ENCODE assay signal across 23 cellular contexts in genomic region chr17:36566081-36566480, GRCh38. TPM values are rescaled to one million over a fixed set of nuclear protein-coding genes. Genes with fewer than 3 reads are reported as not detected.
A peak's percentile ranks its signal among the peaks of the same experiment; 100 is the strongest.
DNase-seq lines count a peak whose midpoint lies in the region; ATAC-seq and TF ChIP-seq lines count a peak whose summit lies in the region.
"Had no signal": no experiment of that assay in that cellular context is flagged by ENCODE, and none has a peak within 500 bp of the region (broad histone marks: within the 10 kb centered on the region; RNA-seq: fewer than 3 reads in every experiment).

No MANE protein-coding gene starts in this region.

- H3K4me1 ChIP-seq in breast epithelium, result no peaks in the 10 kb centered on the region
- H3K4me1 ChIP-seq: BLaER1, Caco-2 had no signal

- H3K4me3 Mint-ChIP-seq in MCF 10A (ENCODE audit: unreplicated experiment) (no peak overlapping the region), glutamatergic neuron (ENCODE audit: unreplicated experiment) (no peak overlapping the region)
- H3K4me3 Mint-ChIP-seq in activated naive CD8-positive, alpha-beta T cell treated with anti-CD3 and anti-CD28 coated beads, Interleukin-2, amount 50 U/mL, for 24 hours, result no peak overlapping the region
- no peak overlapping the region for H3K4me3 Mint-ChIP-seq in stimulated activated effector memory CD8-positive, alpha-beta T cell treated with anti-CD3 and anti-CD28 coated beads, Interleukin-12 subunit alpha, Interleukin-12 subunit beta, amount 100 ng/mL, for 72 hours
- H3K4me3 Mint-ChIP-seq: CD4-positive, alpha-beta T cell had no signal

- H3K27me3 ChIP-seq in breast epithelium, result no peaks in the 10 kb centered on the region
- H3K27me3 ChIP-seq: BLaER1 had no signal

- no peaks in the 10 kb centered on the region for H3K36me3 ChIP-seq in breast epithelium

- POLR2A ChIA-PET in MCF 10A (lab: Yijun Ruan, JAX), result interaction anchor here (0.8 to 2.0 kb wide), 3 partner anchors 14 to 20 kb away, joined by 3 to 11 read pairs (median 5); no protein-coding TSS in a partner anchor

- no peak for ATAC-seq in activated naive CD8-positive, alpha-beta T cell treated with anti-CD3 and anti-CD28 coated beads, Interleukin-2, amount 50 U/mL, for 24 hours
- no peak for ATAC-seq in stimulated activated effector memory CD8-positive, alpha-beta T cell treated with anti-CD3 and anti-CD28 coated beads, Interleukin-12 subunit alpha, Interleukin-12 subunit beta, amount 100 ng/mL, for 72 hours
- ATAC-seq in GM21619 (IDR thresholded peaks at IDR 0.05; ENCODE audit: unreplicated experiment), result no peak
- ATAC-seq: HCT116 had no signal

- H3K4me1 Mint-ChIP-seq in MCF 10A (ENCODE audit: insufficient read depth, unreplicated experiment), result no peaks in the 10 kb centered on the region
- H3K4me1 Mint-ChIP-seq in activated naive CD8-positive, alpha-beta T cell treated with anti-CD3 and anti-CD28 coated beads, Interleukin-2, amount 50 U/mL, for 24 hours, result peaks cover 10% of the 10 kb centered on the region
- peaks cover 11% of the 10 kb centered on the region for H3K4me1 Mint-ChIP-seq in glutamatergic neuron (ENCODE audit: low read depth, unreplicated experiment)
- peaks cover 12% of the 10 kb centered on the region for H3K4me1 Mint-ChIP-seq in stimulated activated effector memory CD8-positive, alpha-beta T cell treated with anti-CD3 and anti-CD28 coated beads, Interleukin-12 subunit alpha, Interleukin-12 subunit beta, amount 100 ng/mL, for 72 hours

- H3K27ac Mint-ChIP-seq in MCF 10A (ENCODE audit: low read depth, unreplicated experiment) (peak overlapping the region; percentile 59), glutamatergic neuron (ENCODE audit: unreplicated experiment) (peak overlapping the region; percentile 20)
- peak overlapping the region; percentile 50 for H3K27ac Mint-ChIP-seq in activated naive CD8-positive, alpha-beta T cell treated with anti-CD3 and anti-CD28 coated beads, Interleukin-2, amount 50 U/mL, for 24 hours
- no peak overlapping the region for H3K27ac Mint-ChIP-seq in stimulated activated effector memory CD8-positive, alpha-beta T cell treated with anti-CD3 and anti-CD28 coated beads, Interleukin-12 subunit alpha, Interleukin-12 subunit beta, amount 100 ng/mL, for 72 hours
- H3K27ac Mint-ChIP-seq: CD4-positive, alpha-beta T cell had no signal

- TF ChIP-seq CTCF in MCF 10A (IDR thresholded peaks at IDR 0.05; ENCODE audit: unreplicated experiment) (no peak), breast epithelium (IDR thresholded peaks at IDR 0.05) (no peak), glutamatergic neuron (IDR thresholded peaks at IDR 0.05; ENCODE audit: partially characterized antibody, unreplicated experiment) (no peak)

- H3K27ac ChIP-seq in breast epithelium, result no peak overlapping the region
- H3K27ac ChIP-seq: BLaER1, RWPE1 had no signal

- H3K9me3 Mint-ChIP-seq in MCF 10A (ENCODE audit: unreplicated experiment), result no peaks in the 10 kb centered on the region
- no peaks in the 10 kb centered on the region for H3K9me3 Mint-ChIP-seq in activated naive CD8-positive, alpha-beta T cell treated with anti-CD3 and anti-CD28 coated beads, Interleukin-2, amount 50 U/mL, for 24 hours
- no peaks in the 10 kb centered on the region for H3K9me3 Mint-ChIP-seq in glutamatergic neuron (ENCODE audit: unreplicated experiment)
- no peaks in the 10 kb centered on the region for H3K9me3 Mint-ChIP-seq in stimulated activated effector memory CD8-positive, alpha-beta T cell treated with anti-CD3 and anti-CD28 coated beads, Interleukin-12 subunit alpha, Interleukin-12 subunit beta, amount 100 ng/mL, for 72 hours
- H3K9me3 Mint-ChIP-seq: CD4-positive, alpha-beta T cell had no signal

- CTCF ChIA-PET in MCF 10A (lab: Yijun Ruan, JAX), result interaction anchor here (0.6 to 1.5 kb wide), 2 partner anchors 8 to 20 kb away, joined by 3 to 4 read pairs; no protein-coding TSS in a partner anchor

- no TSS peak for BruUV-seq in MCF 10A (replicated peaks; lab: Mats Ljungman, UMichigan)

- TF ChIP-seq POLR2A in breast epithelium (IDR thresholded peaks at IDR 0.05), result no peak

- intact Hi-C loops in MCF 10A (cut with micrococcal nuclease), result no loop called here
- intact Hi-C loops in breast epithelium (cut with DNase I; ENCODE audit: low total_unique reads), result no loop called here

- no peak overlapping the region for H3K4me3 ChIP-seq in breast epithelium
- H3K4me3 ChIP-seq: BLaER1 had no signal

- H3K27me3 Mint-ChIP-seq in MCF 10A (ENCODE audit: insufficient read depth, unreplicated experiment) (no peaks in the 10 kb centered on the region), glutamatergic neuron (ENCODE audit: unreplicated experiment) (no peaks in the 10 kb centered on the region)
- no peaks in the 10 kb centered on the region for H3K27me3 Mint-ChIP-seq in activated naive CD8-positive, alpha-beta T cell treated with anti-CD3 and anti-CD28 coated beads, Interleukin-2, amount 50 U/mL, for 24 hours
- H3K27me3 Mint-ChIP-seq: CD4-positive, alpha-beta T cell had no signal

- H3K36me3 Mint-ChIP-seq in MCF 10A (ENCODE audit: insufficient read depth, unreplicated experiment) (peaks cover 95% of the 10 kb centered on the region), glutamatergic neuron (ENCODE audit: unreplicated experiment) (no peaks in the 10 kb centered on the region)
- peaks cover 62% of the 10 kb centered on the region for H3K36me3 Mint-ChIP-seq in activated naive CD8-positive, alpha-beta T cell treated with anti-CD3 and anti-CD28 coated beads, Interleukin-2, amount 50 U/mL, for 24 hours (ENCODE audit: low read depth)
- peaks cover 100% of the 10 kb centered on the region for H3K36me3 Mint-ChIP-seq in stimulated activated effector memory CD8-positive, alpha-beta T cell treated with anti-CD3 and anti-CD28 coated beads, Interleukin-12 subunit alpha, Interleukin-12 subunit beta, amount 100 ng/mL, for 72 hours

- DNase-seq in MCF 10A (ENCODE audit: unreplicated experiment) (no peak), breast epithelium (ENCODE audit: low spot score in 2 of 2) (no peak), glutamatergic neuron (no peak), NCI-H187 (lab: John Stamatoyannopoulos, UW) (no peak)
- DNase-seq in activated naive CD8-positive, alpha-beta T cell treated with anti-CD3 and anti-CD28 coated beads, Interleukin-2, amount 50 U/mL, for 24 hours, result no peak
- no peak for DNase-seq in stimulated activated effector memory CD8-positive, alpha-beta T cell treated with anti-CD3 and anti-CD28 coated beads, Interleukin-12 subunit alpha, Interleukin-12 subunit beta, amount 100 ng/mL, for 72 hours (ENCODE audit: low spot score in 2 of 2)
- DNase-seq: Caco-2; CD4-positive, alpha-beta T cell; DMS153; GOT3; KG1; NCI-H1092 treated with DMSO at 0.1 percent for 48 hours; NCI-H1436 treated with DMSO at 0.1 percent for 48 hours; NCI-H2029 treated with DMSO at 0.1 percent for 48 hours; NCI-H226; NCI-H524; NCI-H774; NK-92 treated with Interleukin-12 subunit alpha and Interleukin-12 subunit beta, amount 100 ng/mL, for 24 hours; SHP77 treated with DMSO at 0.1 percent for 48 hours had no signal

- H3K9me3 ChIP-seq in breast epithelium, result no peaks in the 10 kb centered on the region
- H3K9me3 ChIP-seq: BLaER1, Caco-2 had no signal

RNA-seq across cellular contexts. Expression of gene GGNBP2, which starts 21.4 kb away (rescaled TPM):
- 88.7 and 91.5 TPM in 2 replicates for total RNA-seq in MCF 10A (2022)
- 10 to 100 TPM; 60.6 to 85.5 (median 84.0) TPM for total RNA-seq in breast epithelium
- 105 TPM for total RNA-seq in glutamatergic neuron (ENCODE audit: unreplicated experiment)

RNA-seq across cellular contexts. Expression of gene DHRS11, which starts 25.6 kb away (rescaled TPM):
- 11.8 and 14.7 TPM in 2 replicates for total RNA-seq in MCF 10A (2022)
- 10 to 100 TPM; 11.4 to 14.1 (median 11.5) TPM for total RNA-seq in breast epithelium
- 13.4 TPM for total RNA-seq in glutamatergic neuron (ENCODE audit: unreplicated experiment)

RNA-seq across cellular contexts. Expression of gene PIGW, which starts 31.3 kb away (rescaled TPM):
- total RNA-seq in MCF 10A (2022) (7.5 and 9.8 TPM in 2 replicates), breast epithelium (1 to 10 TPM; 4.0 to 6.2 (median 5.1) TPM), glutamatergic neuron (ENCODE audit: unreplicated experiment) (10.6 TPM)

RNA-seq across cellular contexts. Expression of gene MYO19, which starts 31.4 kb away (rescaled TPM):
- 64.7 and 72.2 TPM in 2 replicates for total RNA-seq in MCF 10A (2022)
- 10 to 100 TPM; 28.6 to 86.9 (median 71.3) TPM for total RNA-seq in breast epithelium
- total RNA-seq in glutamatergic neuron (ENCODE audit: unreplicated experiment), result 88.4 TPM

RNA-seq across cellular contexts. Expression of gene MRM1, which starts 35.3 kb away (rescaled TPM):
- 5.7 and 10.0 TPM in 2 replicates for total RNA-seq in MCF 10A (2022)
- 1 to 10 TPM; 4.8 to 7.5 (median 7.2) TPM for total RNA-seq in breast epithelium
- total RNA-seq in glutamatergic neuron (ENCODE audit: unreplicated experiment), result 2.3 TPM
